ENCODE assay signal across 1 cellular context in the genomic region with DNA sequence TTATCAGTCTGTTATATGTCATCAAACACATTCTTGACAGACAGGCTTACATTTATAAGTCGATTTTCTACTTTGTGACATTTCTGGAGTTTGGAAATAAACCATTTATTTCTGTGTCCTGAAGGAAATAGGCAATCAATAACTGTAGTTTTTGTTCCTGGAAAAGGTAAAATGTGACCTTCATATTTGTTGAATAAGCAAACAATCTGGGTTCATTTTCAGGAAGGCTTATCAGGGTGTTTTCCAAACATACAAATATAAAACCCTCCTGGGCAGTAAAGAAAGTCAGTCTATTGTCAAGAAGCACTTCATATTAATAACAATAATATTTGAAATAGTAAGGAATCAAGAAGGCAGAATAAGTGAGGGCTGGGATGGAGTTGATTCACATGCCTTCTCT.
TF ChIP-seq lines count a peak whose summit lies in the region.

No MANE protein-coding gene starts in this region.

TF ChIP-seq in HepG2, 621 proteins besides CTCF, POLR2A, EP300 and RAD21:
- TF ChIP-seq, protein P1, sequence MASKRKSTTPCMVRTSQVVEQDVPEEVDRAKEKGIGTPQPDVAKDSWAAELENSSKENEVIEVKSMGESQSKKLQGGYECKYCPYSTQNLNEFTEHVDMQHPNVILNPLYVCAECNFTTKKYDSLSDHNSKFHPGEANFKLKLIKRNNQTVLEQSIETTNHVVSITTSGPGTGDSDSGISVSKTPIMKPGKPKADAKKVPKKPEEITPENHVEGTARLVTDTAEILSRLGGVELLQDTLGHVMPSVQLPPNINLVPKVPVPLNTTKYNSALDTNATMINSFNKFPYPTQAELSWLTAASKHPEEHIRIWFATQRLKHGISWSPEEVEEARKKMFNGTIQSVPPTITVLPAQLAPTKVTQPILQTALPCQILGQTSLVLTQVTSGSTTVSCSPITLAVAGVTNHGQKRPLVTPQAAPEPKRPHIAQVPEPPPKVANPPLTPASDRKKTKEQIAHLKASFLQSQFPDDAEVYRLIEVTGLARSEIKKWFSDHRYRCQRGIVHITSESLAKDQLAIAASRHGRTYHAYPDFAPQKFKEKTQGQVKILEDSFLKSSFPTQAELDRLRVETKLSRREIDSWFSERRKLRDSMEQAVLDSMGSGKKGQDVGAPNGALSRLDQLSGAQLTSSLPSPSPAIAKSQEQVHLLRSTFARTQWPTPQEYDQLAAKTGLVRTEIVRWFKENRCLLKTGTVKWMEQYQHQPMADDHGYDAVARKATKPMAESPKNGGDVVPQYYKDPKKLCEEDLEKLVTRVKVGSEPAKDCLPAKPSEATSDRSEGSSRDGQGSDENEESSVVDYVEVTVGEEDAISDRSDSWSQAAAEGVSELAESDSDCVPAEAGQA (IDR thresholded peaks at IDR 0.05; ENCODE audit: low read depth) = no peak
- TF ChIP-seq, protein P1 (CRISPR knock-in tag; IDR thresholded peaks at IDR 0.05; ENCODE audit: borderline replicate concordance) = no peak
- TF ChIP-seq ZNF713 (CRISPR knock-in tag; IDR thresholded peaks at IDR 0.05) (no peak), GABPB1 (CRISPR knock-in tag; IDR thresholded peaks at IDR 0.05) (no peak), ZNF577 (CRISPR knock-in tag; IDR thresholded peaks at IDR 0.05; ENCODE audit: borderline replicate concordance, low read depth) (no peak), ZNF660 (CRISPR knock-in tag; IDR thresholded peaks at IDR 0.05; ENCODE audit: borderline replicate concordance, low read depth) (no peak), RARA (CRISPR knock-in tag; IDR thresholded peaks at IDR 0.05) (0 out of 2 replicates have a peak, but pooled peaks have one; percentile 7), PTBP1 (IDR thresholded peaks at IDR 0.05; ENCODE audit: low read depth, low read length, poor library complexity, severe bottlenecking) (no peak), GABPA (IDR thresholded peaks at IDR 0.05; ENCODE audit: low read depth, low read length) (no peak), GABPA (CRISPR knock-in tag; IDR thresholded peaks at IDR 0.05; ENCODE audit: low read depth) (no peak), SNAPC2 (CRISPR knock-in tag; IDR thresholded peaks at IDR 0.05) (no peak), ZNF780A (CRISPR knock-in tag; IDR thresholded peaks at IDR 0.05) (no peak), STAG1 (CRISPR knock-in tag; IDR thresholded peaks at IDR 0.05) (no peak), GATAD2A (CRISPR knock-in tag; IDR thresholded peaks at IDR 0.05) (0 out of 2 replicates have a peak, but pooled peaks have one; percentile 33), TCF7L2 (IDR thresholded peaks at IDR 0.05; ENCODE audit: low read depth, low read length) (no peak), FOXP1 (IDR thresholded peaks at IDR 0.05) (no peak), FOXP1 (CRISPR knock-in tag; IDR thresholded peaks at IDR 0.05) (peak; percentile 18; the same call in 1 of the 2 replicates), ZFP82 (CRISPR knock-in tag; IDR thresholded peaks at IDR 0.05; ENCODE audit: borderline replicate concordance) (no peak), KDM6A (CRISPR knock-in tag; IDR thresholded peaks at IDR 0.05; ENCODE audit: low read depth) (no peak), BCL6 (CRISPR knock-in tag; IDR thresholded peaks at IDR 0.05) (peak; percentile 87), HNRNPLL (IDR thresholded peaks at IDR 0.05; ENCODE audit: low read depth, low read length, poor library complexity, severe bottlenecking) (no peak), ZNF468 (CRISPR knock-in tag; IDR thresholded peaks at IDR 0.05) (no peak), CBX2 (IDR thresholded peaks at IDR 0.05; ENCODE audit: low read depth, low read length) (no peak), CBX2 (CRISPR knock-in tag; IDR thresholded peaks at IDR 0.05; ENCODE audit: low read depth) (no peak), ZFP90 (CRISPR knock-in tag; IDR thresholded peaks at IDR 0.05; ENCODE audit: borderline replicate concordance) (no peak)
- TF ChIP-seq, protein P2, sequence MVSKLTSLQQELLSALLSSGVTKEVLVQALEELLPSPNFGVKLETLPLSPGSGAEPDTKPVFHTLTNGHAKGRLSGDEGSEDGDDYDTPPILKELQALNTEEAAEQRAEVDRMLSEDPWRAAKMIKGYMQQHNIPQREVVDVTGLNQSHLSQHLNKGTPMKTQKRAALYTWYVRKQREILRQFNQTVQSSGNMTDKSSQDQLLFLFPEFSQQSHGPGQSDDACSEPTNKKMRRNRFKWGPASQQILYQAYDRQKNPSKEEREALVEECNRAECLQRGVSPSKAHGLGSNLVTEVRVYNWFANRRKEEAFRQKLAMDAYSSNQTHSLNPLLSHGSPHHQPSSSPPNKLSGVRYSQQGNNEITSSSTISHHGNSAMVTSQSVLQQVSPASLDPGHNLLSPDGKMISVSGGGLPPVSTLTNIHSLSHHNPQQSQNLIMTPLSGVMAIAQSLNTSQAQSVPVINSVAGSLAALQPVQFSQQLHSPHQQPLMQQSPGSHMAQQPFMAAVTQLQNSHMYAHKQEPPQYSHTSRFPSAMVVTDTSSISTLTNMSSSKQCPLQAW (CRISPR knock-in tag; IDR thresholded peaks at IDR 0.05) = no peak
- TF ChIP-seq, protein P3, sequence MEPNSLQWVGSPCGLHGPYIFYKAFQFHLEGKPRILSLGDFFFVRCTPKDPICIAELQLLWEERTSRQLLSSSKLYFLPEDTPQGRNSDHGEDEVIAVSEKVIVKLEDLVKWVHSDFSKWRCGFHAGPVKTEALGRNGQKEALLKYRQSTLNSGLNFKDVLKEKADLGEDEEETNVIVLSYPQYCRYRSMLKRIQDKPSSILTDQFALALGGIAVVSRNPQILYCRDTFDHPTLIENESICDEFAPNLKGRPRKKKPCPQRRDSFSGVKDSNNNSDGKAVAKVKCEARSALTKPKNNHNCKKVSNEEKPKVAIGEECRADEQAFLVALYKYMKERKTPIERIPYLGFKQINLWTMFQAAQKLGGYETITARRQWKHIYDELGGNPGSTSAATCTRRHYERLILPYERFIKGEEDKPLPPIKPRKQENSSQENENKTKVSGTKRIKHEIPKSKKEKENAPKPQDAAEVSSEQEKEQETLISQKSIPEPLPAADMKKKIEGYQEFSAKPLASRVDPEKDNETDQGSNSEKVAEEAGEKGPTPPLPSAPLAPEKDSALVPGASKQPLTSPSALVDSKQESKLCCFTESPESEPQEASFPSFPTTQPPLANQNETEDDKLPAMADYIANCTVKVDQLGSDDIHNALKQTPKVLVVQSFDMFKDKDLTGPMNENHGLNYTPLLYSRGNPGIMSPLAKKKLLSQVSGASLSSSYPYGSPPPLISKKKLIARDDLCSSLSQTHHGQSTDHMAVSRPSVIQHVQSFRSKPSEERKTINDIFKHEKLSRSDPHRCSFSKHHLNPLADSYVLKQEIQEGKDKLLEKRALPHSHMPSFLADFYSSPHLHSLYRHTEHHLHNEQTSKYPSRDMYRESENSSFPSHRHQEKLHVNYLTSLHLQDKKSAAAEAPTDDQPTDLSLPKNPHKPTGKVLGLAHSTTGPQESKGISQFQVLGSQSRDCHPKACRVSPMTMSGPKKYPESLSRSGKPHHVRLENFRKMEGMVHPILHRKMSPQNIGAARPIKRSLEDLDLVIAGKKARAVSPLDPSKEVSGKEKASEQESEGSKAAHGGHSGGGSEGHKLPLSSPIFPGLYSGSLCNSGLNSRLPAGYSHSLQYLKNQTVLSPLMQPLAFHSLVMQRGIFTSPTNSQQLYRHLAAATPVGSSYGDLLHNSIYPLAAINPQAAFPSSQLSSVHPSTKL (CRISPR knock-in tag; IDR thresholded peaks at IDR 0.05) = peak; percentile 47; the same call in 1 of the 2 replicates
- TF ChIP-seq, protein P4, sequence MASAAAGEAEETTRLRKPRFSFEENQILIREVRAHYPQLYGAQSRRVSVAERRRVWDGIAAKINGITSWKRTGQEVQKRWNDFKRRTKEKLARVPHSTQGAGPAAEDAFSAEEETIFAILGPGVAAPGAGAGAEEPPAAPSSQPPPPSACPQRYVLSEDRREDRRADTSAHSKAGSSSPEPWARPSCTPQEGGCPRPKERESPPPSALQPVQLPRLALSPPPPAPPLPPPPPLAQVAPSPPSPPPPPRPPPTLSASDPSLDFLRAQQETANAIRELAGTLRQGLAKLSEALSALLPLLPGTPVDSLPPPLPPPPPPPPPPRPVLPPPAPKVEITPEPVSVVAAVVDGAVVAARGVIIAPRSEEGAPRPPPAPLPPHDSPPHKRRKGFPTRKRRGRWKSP (CRISPR knock-in tag; IDR thresholded peaks at IDR 0.05) = no peak
- TF ChIP-seq, protein P5, sequence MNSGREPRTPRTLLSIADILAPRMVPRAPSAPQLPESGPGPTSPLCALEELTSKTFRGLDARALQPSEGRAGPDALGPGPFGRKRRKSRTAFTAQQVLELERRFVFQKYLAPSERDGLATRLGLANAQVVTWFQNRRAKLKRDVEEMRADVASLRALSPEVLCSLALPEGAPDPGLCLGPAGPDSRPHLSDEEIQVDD (CRISPR knock-in tag; IDR thresholded peaks at IDR 0.05; ENCODE audit: borderline replicate concordance) = no peak
